ENCODE assay signal across 1 cellular context in the genomic region with DNA sequence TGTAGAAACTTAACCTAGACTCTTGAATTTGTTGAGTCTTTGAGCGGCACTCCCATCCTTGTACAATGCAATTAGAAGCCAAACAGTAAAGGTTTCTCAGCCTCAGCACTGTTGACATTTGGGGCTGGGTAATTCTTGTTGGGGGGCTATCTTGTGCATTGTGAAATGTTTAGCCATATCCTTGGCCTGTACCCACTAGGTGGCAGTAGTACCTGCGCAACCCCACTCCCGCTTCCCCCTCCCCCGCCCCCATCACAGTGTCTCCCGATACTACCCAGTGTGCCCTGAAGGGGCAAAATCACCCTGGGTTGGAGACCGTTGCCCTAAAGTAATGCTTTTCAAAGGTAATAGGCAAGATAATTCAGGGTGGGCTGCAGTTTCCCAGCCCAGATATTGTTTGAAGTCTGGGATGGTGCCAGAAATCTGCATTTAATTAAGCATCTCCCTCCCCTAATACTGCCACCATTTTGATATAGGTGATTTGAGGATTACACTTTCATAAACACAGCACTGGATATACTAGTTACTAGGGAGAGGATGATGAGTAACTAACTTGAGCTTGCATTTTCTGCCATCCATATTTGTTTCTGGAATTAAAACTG.
TF ChIP-seq lines count a peak whose summit lies in the region.

No MANE protein-coding gene starts in this region.

TF ChIP-seq in K562, 482 proteins besides CTCF, POLR2A, EP300 and RAD21:
- TF ChIP-seq FOS (IDR thresholded peaks at IDR 0.05; ENCODE audit: extremely low read depth, insufficient read length) (no peak), SMC3 (conservative IDR thresholded peaks at IDR 0.05; ENCODE audit: insufficient read depth, low read depth, low read length) (0 out of 2 replicates have a peak, but pooled peaks have one; percentile 30), GABPA (tag; conservative IDR thresholded peaks at IDR 0.05; ENCODE audit: low read depth) (no peak), MAZ (CRISPR knock-in tag; conservative IDR thresholded peaks at IDR 0.05 in 1 of 2, IDR thresholded peaks at IDR 0.05 in 1 of 2) (peak in 1 of 2 experiments; percentile 78; a peak in 2 of 4 replicates), KDM1A (IDR thresholded peaks at IDR 0.05) (peak in 1 of 2 experiments; percentile 69; a peak in 1 of 4 replicates), ZBTB7A (IDR thresholded peaks at IDR 0.05; ENCODE audit: borderline replicate concordance, control insufficient read depth, low read depth, low read length) (peak; percentile 21; the same call in 1 of the 2 replicates), VEZF1 (CRISPR knock-in tag; IDR thresholded peaks at IDR 0.05) (peak; percentile 80), EZH2 (IDR thresholded peaks at IDR 0.05; ENCODE audit: borderline replicate concordance, low read depth, low read length) (no peak), CEBPG (CRISPR knock-in tag; IDR thresholded peaks at IDR 0.05) (peak; percentile 55), CEBPG (tag; conservative IDR thresholded peaks at IDR 0.05 in 1 of 2, IDR thresholded peaks at IDR 0.05 in 1 of 2) (peak; percentile 68 to 80; a peak in 3 of 4 replicates), NRF1 (conservative IDR thresholded peaks at IDR 0.05 in 1 of 2, IDR thresholded peaks at IDR 0.05 in 1 of 2) (peak in 1 of 2 experiments; percentile 22; a peak in 2 of 4 replicates), CREM (IDR thresholded peaks at IDR 0.05; ENCODE audit: low read depth) (0 out of 2 replicates have a peak, but pooled peaks have one; percentile 38), ZNF444 (CRISPR knock-in tag; IDR thresholded peaks at IDR 0.05) (peak; percentile 65), CEBPB (tag; IDR thresholded peaks at IDR 0.05) (peak; percentile 87)
- TF ChIP-seq, protein P1, sequence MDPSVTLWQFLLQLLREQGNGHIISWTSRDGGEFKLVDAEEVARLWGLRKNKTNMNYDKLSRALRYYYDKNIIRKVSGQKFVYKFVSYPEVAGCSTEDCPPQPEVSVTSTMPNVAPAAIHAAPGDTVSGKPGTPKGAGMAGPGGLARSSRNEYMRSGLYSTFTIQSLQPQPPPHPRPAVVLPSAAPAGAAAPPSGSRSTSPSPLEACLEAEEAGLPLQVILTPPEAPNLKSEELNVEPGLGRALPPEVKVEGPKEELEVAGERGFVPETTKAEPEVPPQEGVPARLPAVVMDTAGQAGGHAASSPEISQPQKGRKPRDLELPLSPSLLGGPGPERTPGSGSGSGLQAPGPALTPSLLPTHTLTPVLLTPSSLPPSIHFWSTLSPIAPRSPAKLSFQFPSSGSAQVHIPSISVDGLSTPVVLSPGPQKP (CRISPR knock-in tag; IDR thresholded peaks at IDR 0.05): no peak
- TF ChIP-seq, protein P2, sequence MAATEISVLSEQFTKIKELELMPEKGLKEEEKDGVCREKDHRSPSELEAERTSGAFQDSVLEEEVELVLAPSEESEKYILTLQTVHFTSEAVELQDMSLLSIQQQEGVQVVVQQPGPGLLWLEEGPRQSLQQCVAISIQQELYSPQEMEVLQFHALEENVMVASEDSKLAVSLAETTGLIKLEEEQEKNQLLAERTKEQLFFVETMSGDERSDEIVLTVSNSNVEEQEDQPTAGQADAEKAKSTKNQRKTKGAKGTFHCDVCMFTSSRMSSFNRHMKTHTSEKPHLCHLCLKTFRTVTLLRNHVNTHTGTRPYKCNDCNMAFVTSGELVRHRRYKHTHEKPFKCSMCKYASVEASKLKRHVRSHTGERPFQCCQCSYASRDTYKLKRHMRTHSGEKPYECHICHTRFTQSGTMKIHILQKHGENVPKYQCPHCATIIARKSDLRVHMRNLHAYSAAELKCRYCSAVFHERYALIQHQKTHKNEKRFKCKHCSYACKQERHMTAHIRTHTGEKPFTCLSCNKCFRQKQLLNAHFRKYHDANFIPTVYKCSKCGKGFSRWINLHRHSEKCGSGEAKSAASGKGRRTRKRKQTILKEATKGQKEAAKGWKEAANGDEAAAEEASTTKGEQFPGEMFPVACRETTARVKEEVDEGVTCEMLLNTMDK (IDR thresholded peaks at IDR 0.05; ENCODE audit: borderline replicate concordance, insufficient read depth, low read depth, low read length, poor library complexity, severe bottlenecking): peak; percentile 56
